ENCODE assay signal across 1 cellular context in the genomic region with DNA sequence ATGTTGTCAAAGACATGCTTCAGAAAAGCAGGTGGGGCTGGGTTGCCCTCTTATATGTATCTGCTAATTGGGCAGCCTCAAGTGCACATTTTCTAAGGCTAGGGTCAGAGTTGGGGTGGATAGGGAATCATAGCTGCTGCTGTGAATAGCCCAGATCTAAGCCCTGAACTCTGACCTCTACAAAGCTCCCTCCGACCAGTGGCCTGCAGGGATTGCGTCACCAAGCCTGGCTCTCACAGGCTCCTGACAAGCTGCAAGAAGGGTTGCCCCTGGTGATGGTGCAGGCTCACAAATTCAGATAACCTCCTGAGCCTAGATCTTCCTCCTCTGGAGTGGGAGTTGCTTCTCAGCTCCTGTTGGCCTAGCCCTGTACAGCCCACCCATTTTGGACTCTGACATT.
TF ChIP-seq lines count a peak whose summit lies in the region.

No MANE protein-coding gene starts in this region.

TF ChIP-seq in A549, 52 proteins besides CTCF, POLR2A, EP300 and RAD21 (continued from another document):
- TF ChIP-seq, protein P1, sequence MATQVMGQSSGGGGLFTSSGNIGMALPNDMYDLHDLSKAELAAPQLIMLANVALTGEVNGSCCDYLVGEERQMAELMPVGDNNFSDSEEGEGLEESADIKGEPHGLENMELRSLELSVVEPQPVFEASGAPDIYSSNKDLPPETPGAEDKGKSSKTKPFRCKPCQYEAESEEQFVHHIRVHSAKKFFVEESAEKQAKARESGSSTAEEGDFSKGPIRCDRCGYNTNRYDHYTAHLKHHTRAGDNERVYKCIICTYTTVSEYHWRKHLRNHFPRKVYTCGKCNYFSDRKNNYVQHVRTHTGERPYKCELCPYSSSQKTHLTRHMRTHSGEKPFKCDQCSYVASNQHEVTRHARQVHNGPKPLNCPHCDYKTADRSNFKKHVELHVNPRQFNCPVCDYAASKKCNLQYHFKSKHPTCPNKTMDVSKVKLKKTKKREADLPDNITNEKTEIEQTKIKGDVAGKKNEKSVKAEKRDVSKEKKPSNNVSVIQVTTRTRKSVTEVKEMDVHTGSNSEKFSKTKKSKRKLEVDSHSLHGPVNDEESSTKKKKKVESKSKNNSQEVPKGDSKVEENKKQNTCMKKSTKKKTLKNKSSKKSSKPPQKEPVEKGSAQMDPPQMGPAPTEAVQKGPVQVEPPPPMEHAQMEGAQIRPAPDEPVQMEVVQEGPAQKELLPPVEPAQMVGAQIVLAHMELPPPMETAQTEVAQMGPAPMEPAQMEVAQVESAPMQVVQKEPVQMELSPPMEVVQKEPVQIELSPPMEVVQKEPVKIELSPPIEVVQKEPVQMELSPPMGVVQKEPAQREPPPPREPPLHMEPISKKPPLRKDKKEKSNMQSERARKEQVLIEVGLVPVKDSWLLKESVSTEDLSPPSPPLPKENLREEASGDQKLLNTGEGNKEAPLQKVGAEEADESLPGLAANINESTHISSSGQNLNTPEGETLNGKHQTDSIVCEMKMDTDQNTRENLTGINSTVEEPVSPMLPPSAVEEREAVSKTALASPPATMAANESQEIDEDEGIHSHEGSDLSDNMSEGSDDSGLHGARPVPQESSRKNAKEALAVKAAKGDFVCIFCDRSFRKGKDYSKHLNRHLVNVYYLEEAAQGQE (IDR thresholded peaks at IDR 0.05), result no peak
